In genomic region chr1:36516372-36517018, GRCh38 we compare ENCODE assay signal across 8 cellular contexts. TPM values are rescaled to one million over a fixed set of nuclear protein-coding genes. Genes with fewer than 3 reads are reported as not detected.
A peak's percentile ranks its signal among the peaks of the same experiment; 100 is the strongest.
DNase-seq lines count a peak whose midpoint lies in the region; ATAC-seq and TF ChIP-seq lines count a peak whose summit lies in the region.

No MANE protein-coding gene starts in this region.

- DNase-seq in A172 (ENCODE audit: low spot score) (peak; percentile 30), NCI-H2107 (lab: John Stamatoyannopoulos, UW) (peak; percentile 46), WERI-Rb-1 (peak; percentile 71), coronary artery (ENCODE audit: low spot score) (peak; percentile 64), left lung (peak; percentile 57 to 91)
- peak; percentile 3 to 24 (median 9) for DNase-seq in stimulated activated CD4-positive, alpha-beta T cell treated with anti-CD3 and anti-CD28 coated beads, TNF-alpha, amount 100 ng/mL, for 24 hours (ENCODE audit: low read depth in 3 of 3)

- TF ChIP-seq CTCF in GM12873 (IDR thresholded peaks at IDR 0.05; ENCODE audit: insufficient read depth, low read depth, low read length, missing control alignments): peak; percentile 94
- TF ChIP-seq CTCF in WERI-Rb-1 (IDR thresholded peaks at IDR 0.05; ENCODE audit: low read depth, low read length): peak; percentile 94
- peak; percentile 36 for TF ChIP-seq CTCF in coronary artery (IDR thresholded peaks at IDR 0.05)
- peak; percentile 79 to 80 for TF ChIP-seq CTCF in left lung (IDR thresholded peaks at IDR 0.05)

- no peaks in the 10 kb centered on the region for H3K36me3 ChIP-seq in WERI-Rb-1
- no peaks in the 10 kb centered on the region for H3K36me3 ChIP-seq in left lung

- ATAC-seq in left lung (peak; percentile 92), HG03135 (IDR thresholded peaks at IDR 0.05; ENCODE audit: unreplicated experiment) (no peak)

- no peaks in the 10 kb centered on the region for H3K9me3 ChIP-seq in WERI-Rb-1 (ENCODE audit: severe bottlenecking)
- H3K9me3 ChIP-seq in left lung: no peaks in the 10 kb centered on the region

- H3K27me3 ChIP-seq in WERI-Rb-1 (ENCODE audit: insufficient read depth, low read depth, severe bottlenecking) (no peaks in the 10 kb centered on the region), left lung (no peaks in the 10 kb centered on the region)

- peak overlapping the region; percentile 77 for H3K27ac ChIP-seq in WERI-Rb-1
- H3K27ac ChIP-seq in coronary artery: no peak overlapping the region
- H3K27ac ChIP-seq in left lung: no peak overlapping the region

- H3K4me1 ChIP-seq in left lung: peaks cover 0 to 21% of the 10 kb centered on the region in 2 donors

- intact Hi-C loops in left lung (cut with DNase I): no loop called here

- H3K4me3 ChIP-seq in WERI-Rb-1 (ENCODE audit: low read depth, low read length) (no peak overlapping the region), coronary artery (no peak overlapping the region), left lung (no peak overlapping the region)

RNA-seq across cellular contexts. Expression of gene CSF3R, which starts 33.8 kb away (rescaled TPM):
- not detected in 2 replicates for total RNA-seq in A172 (2014; rRNA removed; shearing (Covaris generic))
- 100 to 1,000 TPM in 1 of 2 donors, 10 to 100 TPM in 1; 63.8 to 334 TPM for total RNA-seq in left lung

RNA-seq across cellular contexts. Expression of gene MRPS15, which starts 52.3 kb away (rescaled TPM):
- 68.1 and 99.0 TPM in 2 replicates for total RNA-seq in A172 (2014; rRNA removed; shearing (Covaris generic))
- 10 to 100 TPM; 62.7 to 84.2 TPM for total RNA-seq in left lung

Comparison
In these comparisons a context has a peak if more than half of its experiments do, and no peak if none do; other contexts are left out.
1. DNase-seq: peak in every context shown above with its lines; median percentile 74 in left lung; 71 in WERI-Rb-1; 64 in coronary artery; 46 in NCI-H2107; 30 in A172; 9 in stimulated activated CD4-positive, alpha-beta T cell treated with anti-CD3 and anti-CD28 coated beads, TNF-alpha, amount 100 ng/mL, for 24 hours.
2. CTCF ChIP-seq: peak in every context shown above with its lines; median percentile 94 in GM12873; 94 in WERI-Rb-1; 80 in left lung; 36 in coronary artery.
3. RNA of gene CSF3R, which starts 33.8 kb away (total RNA-seq): 63.8 to 334 TPM in left lung; not detected in A172; every median in the first group is over 10 times any median in the second.